ENCODE assay signal across 28 cellular contexts in the genomic region with DNA sequence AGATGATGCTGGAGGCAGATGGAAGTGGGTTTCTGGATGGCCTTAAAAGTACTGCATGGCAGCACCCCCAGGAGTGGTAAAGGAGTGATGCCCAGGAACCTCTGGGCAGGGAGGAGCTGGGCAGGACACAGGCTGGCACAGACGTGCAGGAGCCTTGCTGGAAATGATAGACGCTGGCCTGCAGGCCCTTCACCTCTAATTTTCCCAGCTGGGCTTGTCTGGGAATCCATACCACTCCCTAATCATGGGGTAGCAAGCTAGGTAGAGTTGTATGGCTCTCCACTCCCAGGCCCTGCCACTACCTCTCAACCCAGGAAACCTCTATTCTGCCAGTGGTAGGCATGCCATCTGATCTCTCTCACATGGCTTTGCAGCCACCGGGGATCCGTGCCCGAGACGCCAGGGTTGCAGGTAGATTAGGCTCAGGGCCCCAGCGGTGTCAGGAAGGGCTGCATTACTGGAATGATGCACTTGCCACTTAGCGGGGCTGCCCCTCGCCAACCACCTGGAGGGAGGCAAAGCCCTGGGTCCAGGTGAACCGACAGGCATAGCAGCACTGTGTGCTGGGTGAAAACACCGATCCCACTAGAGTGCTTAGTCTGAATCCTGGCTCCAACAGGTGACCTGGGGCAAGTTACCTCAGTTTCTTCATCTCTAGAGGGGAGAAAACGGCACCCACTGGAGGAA.
DNase-seq lines count a peak whose midpoint lies in the region; ATAC-seq, FAIRE-seq and TF ChIP-seq lines count a peak whose summit lies in the region.
"Had no signal": no experiment of that assay in that cellular context is flagged by ENCODE, and none has a peak within 500 bp of the region (broad histone marks: within the 10 kb centered on the region; RNA-seq: fewer than 3 reads in every experiment).

No MANE protein-coding gene starts in this region.

- peak overlapping the region; percentile 48 for H3K27ac Mint-ChIP-seq in progenitor cell of endocrine pancreas
- H3K27ac Mint-ChIP-seq: B cell; CD8-positive, alpha-beta T cell had no signal

- in situ Hi-C loops in HepG2 (cut with HindIII; ENCODE audit: extremely low pct_ligation_motif_present, low pct_unique_long_range_greater_than_20kb): no loop called here

- H3K79me2 ChIP-seq in HepG2 (ENCODE audit: insufficient read depth, low read length): peaks cover 31% of the 10 kb centered on the region

- TF ChIP-seq CTCF in HepG2 (CRISPR knock-in tag; IDR thresholded peaks at IDR 0.05): no peak
- TF ChIP-seq CTCF in progenitor cell of endocrine pancreas (IDR thresholded peaks at IDR 0.05; ENCODE audit: unreplicated experiment): no peak
- no peak for TF ChIP-seq CTCF in WERI-Rb-1 (IDR thresholded peaks at IDR 0.05; ENCODE audit: low read depth, low read length)

- H3K27ac ChIP-seq in SK-N-MC (peak overlapping the region; percentile 98), HepG2 (ENCODE audit: extremely low read length, insufficient read depth, low read length) (no peak overlapping the region), WERI-Rb-1 (no peak overlapping the region)
- H3K27ac ChIP-seq: C4-2B, SJSA1 had no signal

- H3K36me3 Mint-ChIP-seq in progenitor cell of endocrine pancreas (ENCODE audit: insufficient read depth): peaks cover 7% of the 10 kb centered on the region
- H3K36me3 Mint-ChIP-seq: CD8-positive, alpha-beta T cell had no signal

- ATAC-seq in HepG2: no peak
- ATAC-seq: CD8-positive, alpha-beta T cell; PC-3 had no signal

- H3K4me1 Mint-ChIP-seq in progenitor cell of endocrine pancreas (ENCODE audit: low read depth): peaks cover 18% of the 10 kb centered on the region
- H3K4me1 Mint-ChIP-seq: B cell had no signal

- WGBS in HepG2 (ENCODE audit: low lambda C conversion rate): 98% methylated on average over 7 of the region's 12 CpGs

- H3K9me3 Mint-ChIP-seq in progenitor cell of endocrine pancreas (ENCODE audit: low read depth): no peaks in the 10 kb centered on the region
- H3K9me3 Mint-ChIP-seq: CD8-positive, alpha-beta T cell had no signal

- no TSS peak for BruUV-seq in HepG2 (replicated peaks; lab: Mats Ljungman, UMichigan)

- no peak overlapping the region for H3K4me2 ChIP-seq in HepG2 (ENCODE audit: low read depth, low read length)

- H2AFZ ChIP-seq in HepG2 (ENCODE audit: low read length): no peak overlapping the region

- H3K27me3 Mint-ChIP-seq in progenitor cell of endocrine pancreas: no peaks in the 10 kb centered on the region
- H3K27me3 Mint-ChIP-seq: B cell had no signal

- intact Hi-C loops in HepG2 (cut with micrococcal nuclease; ENCODE audit: unreplicated experiment): no loop called here

- H3K36me3 ChIP-seq in SK-N-MC (ENCODE audit: insufficient read depth, low read length) (no peaks in the 10 kb centered on the region), HepG2 (replicated peaks in 1 of 2; ENCODE audit: control insufficient read depth in 1 of 2, insufficient read depth in 2 of 2, low read length in 2 of 2) (peaks cover 12 to 62% of the 10 kb centered on the region in 2 experiments), WERI-Rb-1 (peaks cover 22% of the 10 kb centered on the region)

- DNase-seq in NCI-H69 (lab: John Stamatoyannopoulos, UW) (peak; percentile 86), SK-N-MC (ENCODE audit: low read depth, low spot score) (no peak), HepG2 (ENCODE audit: low spot score) (no peak), progenitor cell of endocrine pancreas (ENCODE audit: low spot score, unreplicated experiment) (no peak), COR-L47 (lab: John Stamatoyannopoulos, UW) (no peak), DMS79 (lab: John Stamatoyannopoulos, UW) (no peak), WERI-Rb-1 (no peak)
- DNase-seq in stimulated activated CD4-positive, alpha-beta T cell treated with anti-CD3 and anti-CD28 coated beads, Interleukin-4, amount 100 ng/mL, for 4 hours: no peak
- DNase-seq: CD8-positive, alpha-beta T cell; DND-41; KBM-7; MV-4-11; NCI-H1105; NCI-H1436 treated with DMSO at 0.1 percent for 48 hours; NCI-H1930; NCI-H2171 treated with DMSO at 0.1 percent for 48 hours; NCI-H345; NCI-H510A treated with DMSO at 0.1 percent for 48 hours; NCI-H748 treated with DMSO at 0.1 percent for 48 hours; NK-92 treated with Interleukin-12 subunit alpha and Interleukin-12 subunit beta, amount 100 ng/mL, for 24 hours; PC-3; Right ventricle myocardium superior had no signal

- no peak for TF ChIP-seq RAD21 in HepG2 (CRISPR knock-in tag; IDR thresholded peaks at IDR 0.05)

- H3K4me1 ChIP-seq in HepG2 (ENCODE audit: insufficient read depth, low read length): 0 out of 2 replicates have a peak, but pooled peaks cover 10% of the 10 kb centered on the region

- CTCF ChIA-PET in HepG2 (lab: Yijun Ruan, JAX; ENCODE audit: low intra/inter-chr PET ratio, low total read pairs): no interaction called here

- H3K4me3 ChIP-seq in SK-N-MC (no peak overlapping the region), HepG2 (replicated peaks in 1 of 3; ENCODE audit: insufficient read depth in 1 of 3, low read depth in 2 of 3, low read length in 3 of 3) (no peak overlapping the region), WERI-Rb-1 (ENCODE audit: low read depth, low read length) (no peak overlapping the region)
- H3K4me3 ChIP-seq: SJSA1 had no signal

- H4K20me1 ChIP-seq in HepG2 (ENCODE audit: insufficient read depth, low read length): peaks cover 56% of the 10 kb centered on the region

- no peaks in the 10 kb centered on the region for H3K9me3 ChIP-seq in SK-N-MC (ENCODE audit: low read depth, low read length)
- H3K9me3 ChIP-seq in HepG2 (ENCODE audit: low read length): no peaks in the 10 kb centered on the region
- H3K9me3 ChIP-seq in WERI-Rb-1 (ENCODE audit: severe bottlenecking): no peaks in the 10 kb centered on the region
- H3K9me3 ChIP-seq: SJSA1 had no signal

- no peak for TF ChIP-seq POLR2A in HepG2 (IDR thresholded peaks at IDR 0.05; ENCODE audit: insufficient read depth in 1 of 2, low read depth in 2 of 2, low read length in 2 of 2)

- H3K27me3 ChIP-seq in HepG2 (ENCODE audit: control insufficient read depth in 1 of 2, insufficient read depth in 2 of 2, low read length in 2 of 2) (no peaks in the 10 kb centered on the region), WERI-Rb-1 (ENCODE audit: insufficient read depth, low read depth, severe bottlenecking) (no peaks in the 10 kb centered on the region)
- H3K27me3 ChIP-seq: SJSA1 had no signal

- TF ChIP-seq EP300 in HepG2 (IDR thresholded peaks at IDR 0.05; ENCODE audit: low read depth in 2 of 2, low read length in 2 of 2) (no peak), HepG2 (CRISPR knock-in tag; IDR thresholded peaks at IDR 0.05; ENCODE audit: borderline replicate concordance) (no peak)

- H3K4me3 Mint-ChIP-seq in progenitor cell of endocrine pancreas (ENCODE audit: low read depth): no peak overlapping the region
- H3K4me3 Mint-ChIP-seq: B cell; CD8-positive, alpha-beta T cell had no signal

- POLR2A ChIA-PET in HepG2 (lab: Yijun Ruan, JAX): no interaction called here

- H3K9ac ChIP-seq in SK-N-MC (ENCODE audit: insufficient read length) (no peak overlapping the region), HepG2 (ENCODE audit: insufficient read depth, low read depth, low read length) (no peak overlapping the region)

- FAIRE-seq in HepG2 (lab: Jason Lieb, UNC): no peak
- FAIRE-seq: GM12892, GM19239, H54 had no signal

TF ChIP-seq in HepG2, 621 proteins besides CTCF, POLR2A, EP300 and RAD21:
- TF ChIP-seq RBM22 (optimal IDR thresholded peaks at IDR 0.05; ENCODE audit: low read length): peak; percentile 84
- TF ChIP-seq, protein P1, sequence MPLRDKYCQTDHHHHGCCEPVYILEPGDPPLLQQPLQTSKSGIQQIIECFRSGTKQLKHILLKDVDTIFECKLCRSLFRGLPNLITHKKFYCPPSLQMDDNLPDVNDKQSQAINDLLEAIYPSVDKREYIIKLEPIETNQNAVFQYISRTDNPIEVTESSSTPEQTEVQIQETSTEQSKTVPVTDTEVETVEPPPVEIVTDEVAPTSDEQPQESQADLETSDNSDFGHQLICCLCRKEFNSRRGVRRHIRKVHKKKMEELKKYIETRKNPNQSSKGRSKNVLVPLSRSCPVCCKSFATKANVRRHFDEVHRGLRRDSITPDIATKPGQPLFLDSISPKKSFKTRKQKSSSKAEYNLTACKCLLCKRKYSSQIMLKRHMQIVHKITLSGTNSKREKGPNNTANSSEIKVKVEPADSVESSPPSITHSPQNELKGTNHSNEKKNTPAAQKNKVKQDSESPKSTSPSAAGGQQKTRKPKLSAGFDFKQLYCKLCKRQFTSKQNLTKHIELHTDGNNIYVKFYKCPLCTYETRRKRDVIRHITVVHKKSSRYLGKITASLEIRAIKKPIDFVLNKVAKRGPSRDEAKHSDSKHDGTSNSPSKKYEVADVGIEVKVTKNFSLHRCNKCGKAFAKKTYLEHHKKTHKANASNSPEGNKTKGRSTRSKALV (CRISPR knock-in tag; IDR thresholded peaks at IDR 0.05): no peak
- TF ChIP-seq RBAK (CRISPR knock-in tag; IDR thresholded peaks at IDR 0.05): no peak
- no peak for TF ChIP-seq XBP1 (CRISPR knock-in tag; IDR thresholded peaks at IDR 0.05)
